8 cellular contexts compared by ENCODE assay signal in the genomic region with DNA sequence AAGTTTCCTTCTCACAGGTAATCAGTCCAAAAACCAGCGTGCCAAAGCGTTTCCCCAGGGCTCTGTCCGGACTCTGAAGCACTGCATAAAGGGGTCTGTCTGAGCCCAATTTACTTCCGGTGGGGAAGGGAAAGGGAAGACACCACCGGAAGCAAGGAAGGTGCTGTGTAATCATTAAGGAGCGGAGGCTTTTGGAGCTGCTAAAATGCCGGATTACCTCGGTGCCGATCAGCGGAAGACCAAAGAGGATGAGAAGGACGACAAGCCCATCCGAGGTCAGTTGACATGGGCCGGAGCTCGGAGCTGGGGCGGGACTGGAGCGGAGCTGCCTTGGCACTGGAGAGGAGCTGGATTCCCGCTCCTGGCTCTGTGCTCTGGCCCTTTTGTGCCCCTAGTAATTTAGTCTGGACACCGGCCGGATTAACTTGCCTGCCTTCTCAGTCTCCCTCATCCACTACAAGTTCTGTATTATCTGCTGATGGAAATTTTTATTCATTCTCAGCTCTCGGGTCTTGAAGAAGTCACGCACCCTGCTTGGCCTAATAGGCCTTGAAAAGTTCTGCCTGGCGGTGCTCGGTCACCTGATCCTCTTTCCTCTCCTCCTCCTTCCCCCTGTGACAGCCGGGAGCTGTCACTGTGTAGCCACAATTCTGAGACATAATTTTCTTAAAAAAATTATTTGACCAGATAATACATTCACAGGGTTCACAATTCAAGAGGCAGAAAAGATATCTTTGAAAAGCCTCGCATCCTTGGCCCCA. TPM values are rescaled to one million over a fixed set of nuclear protein-coding genes. Genes with fewer than 3 reads are reported as not detected.
DNase-seq lines count a peak whose midpoint lies in the region; ATAC-seq and TF ChIP-seq lines count a peak whose summit lies in the region.

A gene (plus strand): TSS at position 137 of the 761 bp plus-strand sequence. CDS start 69 bp downstream, at position 206.

- H3K36me3 ChIP-seq in right lobe of liver = no peaks in the 10 kb centered on the region

- ATAC-seq in CD4-positive, alpha-beta T cell (ENCODE audit: poor library complexity) = peak; percentile 55
- ATAC-seq in GM19455 (IDR thresholded peaks at IDR 0.05; ENCODE audit: unreplicated experiment) (peak; percentile 72), right lobe of liver (peak; percentile 78 to 86 (median 78))

- no peaks in the 10 kb centered on the region for H3K9me3 Mint-ChIP-seq in CD4-positive, alpha-beta T cell
- H3K9me3 Mint-ChIP-seq in activated CD4-positive, alpha-beta memory T cell treated with anti-CD3 and anti-CD28 coated beads for 36 hours = no peaks in the 10 kb centered on the region

- peak; percentile 64 for TF ChIP-seq POLR2A in right lobe of liver (IDR thresholded peaks at IDR 0.05)

- DNase-seq in CD4-positive, alpha-beta T cell = peak; percentile 69 to 82 (median 72)
- DNase-seq in HK-2 (ENCODE audit: unreplicated experiment) (peak; percentile 77), NCI-H82 treated with DMSO at 0.1 percent for 48 hours (lab: John Stamatoyannopoulos, UW; ENCODE audit: unreplicated experiment) (peak; percentile 75), dorsolateral prefrontal cortex (peak; percentile 53 to 93 (median 82)), right lobe of liver (peak; percentile 47 to 79 (median 66))
- peak; percentile 91 for DNase-seq in activated CD4-positive, alpha-beta memory T cell treated with anti-CD3 and anti-CD28 coated beads for 36 hours
- peak; percentile 87 for DNase-seq in stimulated activated CD4-positive, alpha-beta T cell treated with anti-CD3 and anti-CD28 coated beads, Interleukin-4, amount 100 ng/mL, for 24 hours

- H3K4me1 ChIP-seq in right lobe of liver = peaks cover 0 to 33% (median 10%) of the 10 kb centered on the region in 4 donors

- H3K27me3 Mint-ChIP-seq in CD4-positive, alpha-beta T cell = no peaks in the 10 kb centered on the region
- no peaks in the 10 kb centered on the region for H3K27me3 Mint-ChIP-seq in activated CD4-positive, alpha-beta memory T cell treated with anti-CD3 and anti-CD28 coated beads for 36 hours

- H3K27ac ChIP-seq in CD4-positive, alpha-beta T cell (ENCODE audit: low read depth, low read length) = peak within 1 kb of the TSS; percentile 81
- H3K27ac ChIP-seq in dorsolateral prefrontal cortex (peak within 1 kb of the TSS in 58 of 59 donors; percentile 36 to 98 (median 92)), right lobe of liver (peak within 1 kb of the TSS; percentile 77 to 87 (median 87))

- POLR2A ChIA-PET in CD4-positive, alpha-beta T cell (lab: Charles Lee) = interaction anchor here (0.7 to 1.4 kb wide), 11 partner anchors 9 to 1595 kb away, joined by 3 to 7 read pairs (median 4); a partner anchor contains a TSS
- POLR2A ChIA-PET in activated CD4-positive, alpha-beta memory T cell treated with anti-CD3 and anti-CD28 coated beads for 36 hours (lab: Charles Lee) = interaction anchor here (1.1 to 1.6 kb wide), 2 partner anchors 40 to 273 kb away, joined by 4 to 6 read pairs; a partner anchor contains a TSS

- H3K4me3 ChIP-seq in dorsolateral prefrontal cortex (peak within 1 kb of the TSS; percentile 50 to 98 (median 89)), right lobe of liver (peak within 1 kb of the TSS; percentile 56 to 84 (median 75))

- intact Hi-C loops in CD4-positive, alpha-beta T cell (cut with DNase I, micrococcal nuclease) = loop anchor here in 1 of 2 experiments (1.0 kb wide), 1 partner anchor 50 kb away; a partner anchor contains a TSS
- intact Hi-C loops in activated CD4-positive, alpha-beta memory T cell treated with anti-CD3 and anti-CD28 coated beads for 36 hours (cut with micrococcal nuclease) = loop anchor here (1.0 to 10.0 kb wide), 6 partner anchors 50 to 1665 kb away; a partner anchor contains a TSS
- intact Hi-C loops in dorsolateral prefrontal cortex (cut with DNase I) = loop anchor here (2.0 to 5.0 kb wide), 3 partner anchors 50 to 200 kb away; a partner anchor contains a TSS
- intact Hi-C loops in right lobe of liver (cut with DNase I) = no loop called here

- 0% methylated on average over 21 of the region's 25 CpGs for WGBS in right lobe of liver (ENCODE audit: insufficient coverage, low coverage, low lambda C conversion rate, missing lambda C conversion rate)

- H3K36me3 Mint-ChIP-seq in CD4-positive, alpha-beta T cell (ENCODE audit: low read depth) = peaks cover 48% of the 10 kb centered on the region
- H3K36me3 Mint-ChIP-seq in activated CD4-positive, alpha-beta memory T cell treated with anti-CD3 and anti-CD28 coated beads for 36 hours = peaks cover 30% of the 10 kb centered on the region

- peaks cover 78% of the 10 kb centered on the region for H3K4me1 Mint-ChIP-seq in CD4-positive, alpha-beta T cell (ENCODE audit: low read depth)
- peaks cover 53% of the 10 kb centered on the region for H3K4me1 Mint-ChIP-seq in activated CD4-positive, alpha-beta memory T cell treated with anti-CD3 and anti-CD28 coated beads for 36 hours (ENCODE audit: low read depth)

- H3K4me3 Mint-ChIP-seq in CD4-positive, alpha-beta T cell = peak within 1 kb of the TSS; percentile 100
- H3K4me3 Mint-ChIP-seq in activated CD4-positive, alpha-beta memory T cell treated with anti-CD3 and anti-CD28 coated beads for 36 hours = peak within 1 kb of the TSS; percentile 91

- CTCF ChIA-PET in CD4-positive, alpha-beta T cell (lab: Charles Lee) = interaction anchor here (0.6 to 1.5 kb wide), 2 partner anchors 50 to 1571 kb away, joined by 3 to 4 read pairs; a partner anchor contains a TSS
- CTCF ChIA-PET in activated CD4-positive, alpha-beta memory T cell treated with anti-CD3 and anti-CD28 coated beads for 36 hours (lab: Charles Lee) = interaction anchor here (1.0 to 1.7 kb wide), 3 partner anchors 18 to 49 kb away, joined by 3 to 7 read pairs (median 3); no protein-coding TSS in a partner anchor

- peak within 1 kb of the TSS; percentile 96 for H3K27ac Mint-ChIP-seq in CD4-positive, alpha-beta T cell
- peak within 1 kb of the TSS; percentile 94 for H3K27ac Mint-ChIP-seq in activated CD4-positive, alpha-beta memory T cell treated with anti-CD3 and anti-CD28 coated beads for 36 hours

- H3K9me3 ChIP-seq in CD4-positive, alpha-beta T cell (ENCODE audit: control insufficient read depth, low read length) = no peaks in the 10 kb centered on the region
- H3K9me3 ChIP-seq in right lobe of liver = no peaks in the 10 kb centered on the region

- no peak for TF ChIP-seq CTCF in CD4-positive, alpha-beta T cell (IDR thresholded peaks at IDR 0.05)
- TF ChIP-seq CTCF in dorsolateral prefrontal cortex (IDR thresholded peaks at IDR 0.05 in 54 of 56, conservative IDR thresholded peaks at IDR 0.05 in 2 of 56; ENCODE audit: low read depth in 1 of 56, partially characterized antibody in 56 of 56) = peak in 15 of 56 donors; percentile 6 to 39 (median 22)
- TF ChIP-seq CTCF in right lobe of liver (IDR thresholded peaks at IDR 0.05) = no peak

- H3K27me3 ChIP-seq in CD4-positive, alpha-beta T cell (ENCODE audit: control insufficient read depth, insufficient read depth, low read length) = no peaks in the 10 kb centered on the region
- H3K27me3 ChIP-seq in dorsolateral prefrontal cortex (no peaks in the 10 kb centered on the region), right lobe of liver (no peaks in the 10 kb centered on the region)

RNA-seq across cellular contexts. Expression of the gene that starts here (rescaled TPM):
- 100 to 1,000 TPM; 101 to 102 TPM for total RNA-seq in CD4-positive, alpha-beta T cell
- 100 to 1,000 TPM; 161 to 165 TPM for total RNA-seq in activated CD4-positive, alpha-beta memory T cell treated with anti-CD3 and anti-CD28 coated beads for 36 hours
- total RNA-seq in dorsolateral prefrontal cortex (100 to 1,000 TPM in 53 of 120 experiments, 10 to 100 TPM in 67; 55.9 to 133 (median 99.4) TPM), right lobe of liver (10 to 100 TPM; 71.3 to 96.6 (median 78.2) TPM)

Comparison
In these comparisons a context has a peak if more than half of its experiments do, and no peak if none do; other contexts are left out.
1. Peak in every context shown above with its lines: DNase-seq, ATAC-seq, H3K4me3 ChIP-seq and H3K27ac ChIP-seq.
2. intact Hi-C loops: an anchor here in activated CD4-positive, alpha-beta memory T cell treated with anti-CD3 and anti-CD28 coated beads for 36 hours (1.0 to 10.0 kb wide) and dorsolateral prefrontal cortex (2.0 to 5.0 kb wide); none called in right lobe of liver.